1 cellular context compared by ENCODE assay signal in the genomic region with DNA sequence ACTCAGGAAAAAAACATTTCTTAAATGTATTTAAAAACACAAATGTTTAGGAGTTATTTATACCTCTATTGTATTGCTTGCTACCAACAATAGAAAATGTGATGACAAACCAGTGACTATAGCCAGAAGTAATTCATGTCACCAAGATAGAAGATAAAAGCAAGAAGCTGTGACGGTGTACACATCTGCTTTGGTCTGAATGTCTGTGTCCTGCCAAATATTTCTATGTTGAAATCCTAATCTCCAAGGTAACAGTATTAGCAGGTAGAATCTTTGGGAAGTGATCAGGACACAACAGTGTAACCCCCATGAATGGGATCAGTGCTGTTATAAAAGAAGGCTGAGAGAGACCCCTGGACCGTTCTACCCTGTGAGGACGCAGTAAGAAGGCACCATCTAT.
TF ChIP-seq lines count a peak whose summit lies in the region.

No MANE protein-coding gene starts in this region.

TF ChIP-seq in HepG2, 621 proteins besides CTCF, POLR2A, EP300 and RAD21 (continued from another document):
- TF ChIP-seq, protein P1, sequence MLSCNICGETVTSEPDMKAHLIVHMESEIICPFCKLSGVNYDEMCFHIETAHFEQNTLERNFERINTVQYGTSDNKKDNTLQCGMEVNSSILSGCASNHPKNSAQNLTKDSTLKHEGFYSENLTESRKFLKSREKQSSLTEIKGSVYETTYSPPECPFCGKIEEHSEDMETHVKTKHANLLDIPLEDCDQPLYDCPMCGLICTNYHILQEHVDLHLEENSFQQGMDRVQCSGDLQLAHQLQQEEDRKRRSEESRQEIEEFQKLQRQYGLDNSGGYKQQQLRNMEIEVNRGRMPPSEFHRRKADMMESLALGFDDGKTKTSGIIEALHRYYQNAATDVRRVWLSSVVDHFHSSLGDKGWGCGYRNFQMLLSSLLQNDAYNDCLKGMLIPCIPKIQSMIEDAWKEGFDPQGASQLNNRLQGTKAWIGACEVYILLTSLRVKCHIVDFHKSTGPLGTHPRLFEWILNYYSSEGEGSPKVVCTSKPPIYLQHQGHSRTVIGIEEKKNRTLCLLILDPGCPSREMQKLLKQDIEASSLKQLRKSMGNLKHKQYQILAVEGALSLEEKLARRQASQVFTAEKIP (CRISPR knock-in tag; IDR thresholded peaks at IDR 0.05; ENCODE audit: borderline replicate concordance) = no peak
